10 cellular contexts compared by ENCODE assay signal in genomic region chr4:21005647-21006046, GRCh38.
"Had no signal": no experiment of that assay in that cellular context is flagged by ENCODE, and none has a peak within 500 bp of the region (broad histone marks: within the 10 kb centered on the region; RNA-seq: fewer than 3 reads in every experiment).

No MANE protein-coding gene starts in this region.

- H2AFZ ChIP-seq: GM23248, GM23338 had no signal

- H3K4me1 ChIP-seq: HAP-1 had no signal

- ATAC-seq: GM23338, HCT116 had no signal

- H3K4me2 ChIP-seq: GM23338 had no signal

- FAIRE-seq: H54 had no signal

- H3K4me3 ChIP-seq: GM23248, GM23338, HAP-1 had no signal

- H3K36me3 ChIP-seq: HAP-1 had no signal

- H3K9me3 ChIP-seq: HAP-1 had no signal

- H3K27ac ChIP-seq: GM23248 had no signal

- DNase-seq: GM23248, GOT3, H7, H9, HCEC 1CT, HFFc6 had no signal

- H3K9ac ChIP-seq: GM23248 had no signal
